ENCODE assay signal across 12 cellular contexts in the genomic region with DNA sequence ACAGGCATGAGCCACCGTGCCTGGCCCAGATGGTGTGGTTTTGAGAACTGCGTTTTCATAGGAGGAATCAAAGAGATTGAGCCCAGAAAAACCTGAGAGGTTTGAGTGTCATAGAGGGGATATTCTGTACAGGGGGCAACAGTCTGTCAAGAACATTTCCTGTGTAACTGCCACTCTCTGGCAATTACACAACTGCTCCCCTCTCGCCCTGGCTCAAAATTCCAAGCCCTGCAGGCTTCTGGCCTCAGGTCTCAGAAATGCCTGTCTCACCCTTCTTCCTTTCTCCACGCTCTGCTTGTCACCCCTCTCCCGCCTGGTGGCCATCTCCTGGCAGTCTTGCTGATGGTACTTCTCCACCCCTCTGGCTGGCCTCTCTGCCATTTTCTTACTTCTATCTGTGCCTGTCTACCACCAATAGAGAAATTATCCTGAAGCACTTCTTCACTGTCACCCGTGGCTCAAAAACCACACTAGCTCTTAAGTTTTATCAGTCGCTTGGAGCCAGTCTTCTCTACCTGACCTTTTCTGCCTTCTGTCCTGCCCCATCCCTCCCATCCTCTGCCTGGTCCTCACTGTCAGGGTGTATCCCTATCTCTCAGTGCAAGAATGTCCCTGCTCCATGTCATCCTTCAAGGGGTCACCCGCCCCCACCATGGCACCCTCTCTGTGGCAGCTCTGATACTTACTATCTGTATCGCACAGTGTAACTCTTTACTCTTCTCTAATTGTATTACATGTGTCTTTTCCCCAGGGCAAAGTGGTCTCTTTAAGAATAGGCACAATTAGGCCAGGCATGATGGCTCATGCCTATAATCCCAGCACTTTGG. TPM values are rescaled to one million over a fixed set of nuclear protein-coding genes. Genes with fewer than 3 reads are reported as not detected.
DNase-seq lines count a peak whose midpoint lies in the region; ATAC-seq and TF ChIP-seq lines count a peak whose summit lies in the region.
"Had no signal": no experiment of that assay in that cellular context is flagged by ENCODE, and none has a peak within 500 bp of the region (broad histone marks: within the 10 kb centered on the region; RNA-seq: fewer than 3 reads in every experiment).

No MANE protein-coding gene starts in this region.

- H3K4me3 ChIP-seq in left ventricle myocardium inferior (no peak overlapping the region), neutrophil (ENCODE audit: low read depth in 1 of 2, low read length in 1 of 2) (peak overlapping the region; percentile 6 to 8), vagina (no peak overlapping the region), HAP-1 (no peak overlapping the region)

- H3K36me3 ChIP-seq in left ventricle myocardium inferior (no peaks in the 10 kb centered on the region), neutrophil (no peaks in the 10 kb centered on the region), vagina (no peaks in the 10 kb centered on the region), HAP-1 (replicated peaks) (no peaks in the 10 kb centered on the region)

- ATAC-seq in left ventricle myocardium superior (no peak), HG02938 (IDR thresholded peaks at IDR 0.05; ENCODE audit: unreplicated experiment) (no peak)

- no peak for TF ChIP-seq POLR2A in vagina (IDR thresholded peaks at IDR 0.05)

- TF ChIP-seq CTCF in left ventricle myocardium inferior (IDR thresholded peaks at IDR 0.05; ENCODE audit: borderline replicate concordance) (no peak), neutrophil (IDR thresholded peaks at IDR 0.05) (no peak), vagina (IDR thresholded peaks at IDR 0.05) (no peak)

- DNase-seq in left ventricle myocardium inferior (no peak), left ventricle myocardium superior (no peak), vagina (ENCODE audit: extremely low spot score in 2 of 2) (no peak), NCI-H2227 treated with DMSO at 0.1 percent for 48 hours (lab: John Stamatoyannopoulos, UW) (no peak), HAP-1 (ENCODE audit: low spot score in 2 of 2) (no peak)
- DNase-seq: activated CD4-positive, alpha-beta T cell treated with anti-CD3 and anti-CD28 coated beads for 1 hour; amniotic stem cell; HCEC 1CT; SHP77 treated with DMSO at 0.1 percent for 48 hours had no signal

- H3K4me1 Mint-ChIP-seq in dendritic cell treated with granulocyte-macrophage colony-stimulating factor and Interleukin-4, amounts not matched to agents 40 ng/mL and 50 ng/mL, for 4 days (ENCODE audit: low read depth), result peaks cover 93% of the 10 kb centered on the region

- H3K9me3 ChIP-seq in left ventricle myocardium inferior (replicated peaks) (no peaks in the 10 kb centered on the region), neutrophil (no peaks in the 10 kb centered on the region), vagina (no peaks in the 10 kb centered on the region), HAP-1 (no peaks in the 10 kb centered on the region)

- intact Hi-C loops in left ventricle myocardium inferior (cut with micrococcal nuclease) (no loop called here), left ventricle myocardium superior (cut with micrococcal nuclease) (no loop called here), vagina (cut with DNase I) (no loop called here)
- intact Hi-C loops in dendritic cell treated with granulocyte-macrophage colony-stimulating factor and Interleukin-4, amounts not matched to agents 40 ng/mL and 50 ng/mL, for 4 days (cut with micrococcal nuclease), result no loop called here

- no peaks in the 10 kb centered on the region for H3K9me3 Mint-ChIP-seq in dendritic cell treated with granulocyte-macrophage colony-stimulating factor and Interleukin-4, amounts not matched to agents 40 ng/mL and 50 ng/mL, for 4 days

- in situ Hi-C loops in HAP-1 (cut with MboI; ENCODE audit: low sequenced_read_pairs), result no loop called here

- peaks cover 95% of the 10 kb centered on the region for H3K4me1 ChIP-seq in left ventricle myocardium inferior
- peaks cover 71 to 83% of the 10 kb centered on the region in 2 experiments for H3K4me1 ChIP-seq in neutrophil (ENCODE audit: control insufficient read depth in 1 of 2, insufficient read depth in 1 of 2, low read depth in 1 of 2, low read length in 1 of 2)
- peaks cover 80% of the 10 kb centered on the region for H3K4me1 ChIP-seq in vagina
- no peaks in the 10 kb centered on the region for H3K4me1 ChIP-seq in HAP-1

- H3K27ac Mint-ChIP-seq in dendritic cell treated with granulocyte-macrophage colony-stimulating factor and Interleukin-4, amounts not matched to agents 40 ng/mL and 50 ng/mL, for 4 days, result peak overlapping the region; percentile 96

- no peaks in the 10 kb centered on the region for H3K27me3 Mint-ChIP-seq in dendritic cell treated with granulocyte-macrophage colony-stimulating factor and Interleukin-4, amounts not matched to agents 40 ng/mL and 50 ng/mL, for 4 days

- peak overlapping the region; percentile 94 for H3K27ac ChIP-seq in left ventricle myocardium inferior (replicated peaks)
- peak overlapping the region; percentile 79 for H3K27ac ChIP-seq in neutrophil
- peak overlapping the region; percentile 28 for H3K27ac ChIP-seq in vagina

- H3K27me3 ChIP-seq in left ventricle myocardium inferior (ENCODE audit: low read depth) (no peaks in the 10 kb centered on the region), neutrophil (no peaks in the 10 kb centered on the region), vagina (no peaks in the 10 kb centered on the region), HAP-1 (ENCODE audit: low read depth) (0 out of 2 replicates have a peak, but pooled peaks cover 2% of the 10 kb centered on the region)

- H3K4me3 Mint-ChIP-seq in dendritic cell treated with granulocyte-macrophage colony-stimulating factor and Interleukin-4, amounts not matched to agents 40 ng/mL and 50 ng/mL, for 4 days, result no peak overlapping the region

- H3K36me3 Mint-ChIP-seq in dendritic cell treated with granulocyte-macrophage colony-stimulating factor and Interleukin-4, amounts not matched to agents 40 ng/mL and 50 ng/mL, for 4 days (ENCODE audit: low read depth), result peaks cover 35% of the 10 kb centered on the region

RNA-seq across cellular contexts. Expression of a gene that starts 4.2 kb away (rescaled TPM):
- 47.3 TPM for total RNA-seq in left ventricle myocardium inferior
- total RNA-seq in left ventricle myocardium superior, result 54.8 TPM
- 42.5 TPM for total RNA-seq in vagina

RNA-seq across cellular contexts. Expression of a gene that starts 7.1 kb away (rescaled TPM):
- total RNA-seq in left ventricle myocardium inferior (89.2 TPM), left ventricle myocardium superior (89.9 TPM), vagina (107 TPM)

RNA-seq across cellular contexts. Expression of a gene that starts 11.0 kb away (rescaled TPM):
- total RNA-seq in left ventricle myocardium inferior (15.5 TPM), left ventricle myocardium superior (17.1 TPM), vagina (46.2 TPM)

RNA-seq across cellular contexts. Expression of a gene that starts 14.1 kb away (rescaled TPM):
- total RNA-seq in left ventricle myocardium inferior, result 10.1 TPM
- 14.9 TPM for total RNA-seq in left ventricle myocardium superior
- total RNA-seq in vagina, result 22.6 TPM

RNA-seq across cellular contexts. Expression of a gene that starts 23.4 kb away (rescaled TPM):
- total RNA-seq in left ventricle myocardium inferior, result 25.1 TPM
- total RNA-seq in left ventricle myocardium superior, result 29.2 TPM
- 12.0 TPM for total RNA-seq in vagina

Comparison
In these comparisons a context has a peak if more than half of its experiments do, and no peak if none do; other contexts are left out.
1. H3K27ac ChIP-seq: peak in every context shown above with its lines; median percentile 94 in left ventricle myocardium inferior; 79 in neutrophil; 28 in vagina.
2. H3K4me3 ChIP-seq: peak in neutrophil (2 of 2); none in left ventricle myocardium inferior (single experiment), vagina (0 of 2) and HAP-1 (single experiment).